In the genomic region with DNA sequence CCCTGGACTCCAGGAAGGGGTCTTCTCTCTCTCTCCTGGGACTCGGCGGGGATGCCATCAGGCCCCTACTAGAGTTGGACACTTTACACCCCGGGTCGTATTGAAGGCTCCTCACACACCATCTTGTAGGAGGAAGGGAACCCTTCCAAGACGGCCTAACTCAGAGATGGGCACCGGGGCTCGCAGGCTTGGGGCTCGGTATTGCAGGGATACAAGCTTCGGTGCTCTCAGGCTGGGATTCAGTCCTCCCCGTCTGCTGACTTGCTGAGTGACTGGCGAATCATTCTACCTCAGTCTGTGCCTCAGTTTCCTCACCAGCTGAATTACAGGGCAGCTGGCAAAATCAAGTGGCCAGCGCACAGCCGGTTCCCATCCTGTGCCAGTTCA, we compare ENCODE assay signal across 11 cellular contexts. TPM values are rescaled to one million over a fixed set of nuclear protein-coding genes. Genes with fewer than 3 reads are reported as not detected.
DNase-seq lines count a peak whose midpoint lies in the region; ATAC-seq, FAIRE-seq and TF ChIP-seq lines count a peak whose summit lies in the region.
"Had no signal": no experiment of that assay in that cellular context is flagged by ENCODE, and none has a peak within 500 bp of the region (broad histone marks: within the 10 kb centered on the region; RNA-seq: fewer than 3 reads in every experiment).

No MANE protein-coding gene starts in this region.

- BruUV-seq in HCT116 (replicated peaks; lab: Mats Ljungman, UMichigan): no TSS peak

- H3K9ac ChIP-seq in HCT116 (ENCODE audit: low read length): no peak overlapping the region
- H3K9ac ChIP-seq: neural progenitor cell had no signal

- H3K27me3 Mint-ChIP-seq in T-helper 17 cell: no peaks in the 10 kb centered on the region
- H3K27me3 Mint-ChIP-seq: IgD-negative memory B cell; stimulated activated naive B cell treated with anti-CD40 and anti-IgM and Interleukin-4, amounts not matched to agents 10 μg/mL and 1 μg/mL and 100 μg/mL, for 72 hours had no signal

- TF ChIP-seq RAD21 in HCT116 (IDR thresholded peaks at IDR 0.05; ENCODE audit: low read depth): no peak

- no peak for ATAC-seq in HCT116
- ATAC-seq in T-helper 17 cell: no peak
- ATAC-seq in left colon: peak; percentile 6
- no peak for ATAC-seq in GM19452 (IDR thresholded peaks at IDR 0.05; ENCODE audit: unreplicated experiment)
- ATAC-seq in HG03196 (IDR thresholded peaks at IDR 0.05; ENCODE audit: unreplicated experiment): no peak
- ATAC-seq: stimulated activated naive B cell treated with anti-CD40 and anti-IgM and Interleukin-4, amounts not matched to agents 10 μg/mL and 1 μg/mL and 100 μg/mL, for 72 hours had no signal

- peaks cover 42% of the 10 kb centered on the region for H3K79me2 ChIP-seq in HCT116 (ENCODE audit: insufficient read depth, low read length)

- peaks cover 11% of the 10 kb centered on the region for H3K4me1 Mint-ChIP-seq in T-helper 17 cell

- H3K9me2 ChIP-seq in HCT116 (ENCODE audit: insufficient read depth): no peaks in the 10 kb centered on the region

- H3K36me3 ChIP-seq in HCT116 (ENCODE audit: control insufficient read depth in 1 of 2, insufficient read depth in 2 of 2, low read length in 2 of 2) (no peaks in the 10 kb centered on the region; a peak in 1 of 4 replicates), small intestine (ENCODE audit: control insufficient read depth in 2 of 2, insufficient read depth in 2 of 2, low read length in 2 of 2) (peaks cover 0 to 4% of the 10 kb centered on the region in 2 donors)
- H3K36me3 ChIP-seq: neural progenitor cell had no signal

- H3K4me3 Mint-ChIP-seq in T-helper 17 cell: no peak overlapping the region
- H3K4me3 Mint-ChIP-seq: IgD-negative memory B cell, neural progenitor cell had no signal

- RAD21 ChIA-PET in HCT116 (lab: Charles Lee; ENCODE audit: low non-redundant PET in 1 of 2, low total read pairs in 2 of 2, uncharacterized antibody in 2 of 2, unreplicated experiment in 2 of 2): no interaction called here

- H3K27ac Mint-ChIP-seq in T-helper 17 cell: peak overlapping the region; percentile 14
- H3K27ac Mint-ChIP-seq: IgD-negative memory B cell; neural progenitor cell; stimulated activated naive B cell treated with anti-CD40 and anti-IgM and Interleukin-4, amounts not matched to agents 10 μg/mL and 1 μg/mL and 100 μg/mL, for 72 hours had no signal

- POLR2A ChIA-PET in HCT116 (lab: Charles Lee): no interaction called here

- H3K4me2 ChIP-seq in HCT116 (ENCODE audit: low read length): peak overlapping the region; percentile 25; the same call in 1 of the 2 replicates
- H3K4me2 ChIP-seq: neural progenitor cell had no signal

- TF ChIP-seq CTCF in HCT116 (IDR thresholded peaks at IDR 0.05 in 2 of 3, conservative IDR thresholded peaks at IDR 0.05 in 1 of 3; ENCODE audit: borderline replicate concordance in 1 of 3, insufficient read depth in 1 of 3, low read depth in 2 of 3, low read length in 2 of 3): no peak

- intact Hi-C loops in HCT116 (cut with micrococcal nuclease): no loop called here
- intact Hi-C loops in left colon (cut with DNase I, micrococcal nuclease): no loop called here

- no peaks in the 10 kb centered on the region for H4K20me1 ChIP-seq in HCT116 (ENCODE audit: insufficient read depth)

- H3K9me3 ChIP-seq in HCT116 (ENCODE audit: control insufficient read depth in 1 of 2, insufficient read depth in 1 of 2, low read depth in 1 of 2, low read length in 2 of 2) (no peaks in the 10 kb centered on the region), T-helper 17 cell (ENCODE audit: control insufficient read depth, low read length, poor library complexity, severe bottlenecking) (no peaks in the 10 kb centered on the region), small intestine (ENCODE audit: control insufficient read depth, low read depth) (no peaks in the 10 kb centered on the region)

- CTCF ChIA-PET in HCT116 (lab: Charles Lee): no interaction called here

- no peaks in the 10 kb centered on the region for H3K36me3 Mint-ChIP-seq in T-helper 17 cell (ENCODE audit: low read depth)

- no peak for DNase-seq in HCT116 (ENCODE audit: low read depth, low spot score)
- DNase-seq in T-helper 17 cell: no peak
- no peak for DNase-seq in left colon
- DNase-seq in small intestine: no peak
- no peak for DNase-seq in cerebellar nuclear complex (lab: John Stamatoyannopoulos, UW)
- DNase-seq: NCI-H2081 treated with DMSO at 0.1 percent for 48 hours; stimulated activated naive B cell treated with anti-CD40 and anti-IgM and Interleukin-4, amounts not matched to agents 10 μg/mL and 1 μg/mL and 100 μg/mL, for 72 hours had no signal

- no peak overlapping the region for H3K4me3 ChIP-seq in HCT116 (replicated peaks in 1 of 2; ENCODE audit: low read depth in 1 of 2, low read length in 2 of 2)
- H3K4me3 ChIP-seq in small intestine (ENCODE audit: low read depth in 1 of 2, low read length in 2 of 2): peak overlapping the region in 1 of 2 donors; percentile 45
- H3K4me3 ChIP-seq: neural progenitor cell had no signal

- H2AFZ ChIP-seq in HCT116 (ENCODE audit: low read depth, low read length, poor library complexity, severe bottlenecking): no peak overlapping the region
- H2AFZ ChIP-seq: neural progenitor cell had no signal

- FAIRE-seq in small intestine (lab: Jason Lieb, UNC): no peak

- no peak overlapping the region for H3K27ac ChIP-seq in HCT116 (ENCODE audit: low read depth, low read length)
- H3K27ac ChIP-seq in small intestine (ENCODE audit: low read depth in 1 of 2, low read length in 1 of 2): peak overlapping the region; percentile 90 to 93
- H3K27ac ChIP-seq: neural progenitor cell had no signal

- TF ChIP-seq POLR2A in HCT116 (IDR thresholded peaks at IDR 0.05; ENCODE audit: borderline replicate concordance, extremely low read depth, insufficient read depth, insufficient read length): no peak

- H3K4me1 ChIP-seq in HCT116 (ENCODE audit: control insufficient read depth in 1 of 2, insufficient read depth in 2 of 2, low read length in 2 of 2) (peaks cover 6 to 20% of the 10 kb centered on the region in 2 experiments; a peak in 3 of 4 replicates), small intestine (ENCODE audit: control insufficient read depth in 2 of 2, insufficient read depth in 1 of 2, low read depth in 1 of 2, low read length in 1 of 2) (peaks cover 0 to 4% of the 10 kb centered on the region in 2 donors)

- WGBS in small intestine, 3 donors: 27 to 55% (median 41%) methylated on average over 12 to 13 of the region's 13 CpGs

- H3K27me3 ChIP-seq in HCT116 (ENCODE audit: insufficient read depth, low read length): no peaks in the 10 kb centered on the region
- no peaks in the 10 kb centered on the region for H3K27me3 ChIP-seq in small intestine (ENCODE audit: control insufficient read depth in 2 of 2, insufficient read depth in 2 of 2, low read length in 2 of 2)

TF ChIP-seq in HCT116, 20 proteins besides CTCF, POLR2A, EP300 and RAD21:
- no peak for TF ChIP-seq ATF3 (IDR thresholded peaks at IDR 0.05)

RNA-seq across cellular contexts. Expression of gene CALML4, which starts 0.4 kb away (rescaled TPM):
- 8.5 TPM for total RNA-seq in HCT116 (2021; ENCODE audit: unreplicated experiment)
- 6.2 and 9.9 TPM in 2 replicates for polyA plus RNA-seq in HCT116 (2012)
- 1 to 10 TPM; 2.4 to 2.6 TPM for total RNA-seq in T-helper 17 cell
- total RNA-seq in left colon: 100 to 1,000 TPM; 118 to 124 TPM
- 100 to 1,000 TPM; 127 to 288 (median 183) TPM for polyA plus RNA-seq in small intestine

RNA-seq across cellular contexts. Expression of gene CLN6, which starts 24.0 kb away (rescaled TPM):
- total RNA-seq in HCT116 (2021; ENCODE audit: unreplicated experiment) (44.1 TPM), T-helper 17 cell (10 to 100 TPM; 14.3 to 14.6 TPM), left colon (10 to 100 TPM; 24.6 to 32.2 TPM)
- polyA plus RNA-seq in HCT116 (2012): 29.3 and 34.2 TPM in 2 replicates
- polyA plus RNA-seq in small intestine: 10 to 100 TPM in 1 of 3 donors, 1 to 10 TPM in 2; 5.8 to 43.7 (median 7.8) TPM

Comparison
In these comparisons a context has a peak if more than half of its experiments do, and no peak if none do; other contexts are left out.
1. RNA of gene CALML4, which starts 0.4 kb away (total RNA-seq): 118 to 124 TPM in left colon; 8.5 TPM in HCT116 (single experiment) and 2.4 to 2.6 TPM in T-helper 17 cell; every median in the first group is over 10 times any median in the second.